Comparison of ENCODE assay signal across 10 cellular contexts in the genomic region with DNA sequence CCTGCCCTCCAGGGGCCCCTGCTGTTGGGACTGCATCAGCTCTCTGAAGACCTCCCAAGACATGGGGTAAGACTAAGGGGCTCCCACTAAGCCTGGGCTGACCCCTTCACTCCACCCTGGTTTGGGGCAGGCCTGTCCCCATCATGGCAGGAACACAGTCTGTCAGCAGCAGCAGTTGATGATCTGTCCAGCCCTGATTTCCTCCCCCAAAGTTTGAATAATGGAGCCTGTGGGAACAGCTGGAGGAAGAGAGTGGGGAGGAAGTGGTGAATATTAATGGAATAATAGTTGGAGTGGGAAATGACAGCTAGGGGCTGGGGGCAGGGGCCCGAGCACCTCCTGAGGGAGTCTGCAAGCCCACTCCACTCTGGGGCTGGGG. TPM values are rescaled to one million over a fixed set of nuclear protein-coding genes. Genes with fewer than 3 reads are reported as not detected.
DNase-seq lines count a peak whose midpoint lies in the region; ATAC-seq and TF ChIP-seq lines count a peak whose summit lies in the region.
"Had no signal": no experiment of that assay in that cellular context is flagged by ENCODE, and none has a peak within 500 bp of the region (broad histone marks: within the 10 kb centered on the region; RNA-seq: fewer than 3 reads in every experiment).

No MANE protein-coding gene starts in this region.

- no peak for DNase-seq in activated T-helper 2 cell treated with anti-CD3 and anti-CD28 coated beads, Interferon-gamma antibody, Interleukin-2, Interleukin-4, amounts not matched to agents 10 μg/mL and 5 μg/mL and 100 μg/mL, durations not matched to agents 14 hours and 24 hours and 36 hours (ENCODE audit: low spot score)
- DNase-seq in smooth muscle cell (lab: John Stamatoyannopoulos, UW; ENCODE audit: unreplicated experiment), result no peak
- DNase-seq: cerebellar nuclear complex; NCI-H146; stimulated activated naive B cell treated with anti-CD40 and anti-IgM and Interleukin-4, amounts not matched to agents 10 μg/mL and 1 μg/mL and 100 μg/mL, for 72 hours had no signal

- peak overlapping the region; percentile 57 for H3K4me3 Mint-ChIP-seq in activated T-helper 2 cell treated with anti-CD3 and anti-CD28 coated beads, Interferon-gamma antibody, Interleukin-2, Interleukin-4, amounts not matched to agents 10 μg/mL and 5 μg/mL and 100 μg/mL, durations not matched to agents 14 hours and 24 hours and 36 hours (ENCODE audit: low read depth)

- H2AFZ ChIP-seq in smooth muscle cell (ENCODE audit: low read depth), result no peak overlapping the region

- TF ChIP-seq CTCF in smooth muscle cell (IDR thresholded peaks at IDR 0.05; ENCODE audit: borderline replicate concordance, insufficient read depth, poor library complexity, severe bottlenecking), result no peak

- H3K27ac ChIP-seq in HUES6 (ENCODE audit: low read depth, low read length) (no peak overlapping the region), smooth muscle cell (ENCODE audit: low read depth) (no peak overlapping the region)

- H3F3A ChIP-seq in smooth muscle cell (ENCODE audit: low read depth), result no peaks in the 10 kb centered on the region

- 100% methylated on average over 1 of the region's 1 CpG for WGBS in smooth muscle cell (ENCODE audit: low lambda C conversion rate)

- no peaks in the 10 kb centered on the region for H3K9me3 Mint-ChIP-seq in activated T-helper 2 cell treated with anti-CD3 and anti-CD28 coated beads, Interferon-gamma antibody, Interleukin-2, Interleukin-4, amounts not matched to agents 10 μg/mL and 5 μg/mL and 100 μg/mL, durations not matched to agents 14 hours and 24 hours and 36 hours
- H3K9me3 Mint-ChIP-seq: stimulated activated naive B cell treated with anti-CD40 and anti-IgM and Interleukin-4, amounts not matched to agents 10 μg/mL and 1 μg/mL and 100 μg/mL, for 72 hours had no signal

- intact Hi-C loops in activated T-helper 2 cell treated with anti-CD3 and anti-CD28 coated beads, Interferon-gamma antibody, Interleukin-2, Interleukin-4, amounts not matched to agents 10 μg/mL and 5 μg/mL and 100 μg/mL, durations not matched to agents 14 hours and 24 hours and 36 hours (cut with micrococcal nuclease), result no loop called here

- no peaks in the 10 kb centered on the region for H3K27me3 Mint-ChIP-seq in activated T-helper 2 cell treated with anti-CD3 and anti-CD28 coated beads, Interferon-gamma antibody, Interleukin-2, Interleukin-4, amounts not matched to agents 10 μg/mL and 5 μg/mL and 100 μg/mL, durations not matched to agents 14 hours and 24 hours and 36 hours (ENCODE audit: low read depth)
- H3K27me3 Mint-ChIP-seq: stimulated activated naive B cell treated with anti-CD40 and anti-IgM and Interleukin-4, amounts not matched to agents 10 μg/mL and 1 μg/mL and 100 μg/mL, for 72 hours had no signal

- no peaks in the 10 kb centered on the region for H4K20me1 ChIP-seq in smooth muscle cell (ENCODE audit: low read depth)

- H3K4me2 ChIP-seq in smooth muscle cell, result peak overlapping the region; percentile 98

- peaks cover 20% of the 10 kb centered on the region for H3K4me1 Mint-ChIP-seq in activated T-helper 2 cell treated with anti-CD3 and anti-CD28 coated beads, Interferon-gamma antibody, Interleukin-2, Interleukin-4, amounts not matched to agents 10 μg/mL and 5 μg/mL and 100 μg/mL, durations not matched to agents 14 hours and 24 hours and 36 hours (ENCODE audit: low read depth)

- no peaks in the 10 kb centered on the region for H3K27me3 ChIP-seq in HUES6 (ENCODE audit: control insufficient read depth, insufficient read depth, low read length)
- no peaks in the 10 kb centered on the region for H3K27me3 ChIP-seq in smooth muscle cell (ENCODE audit: low read depth)

- H3K9me3 ChIP-seq in HUES6 (ENCODE audit: control insufficient read depth, insufficient read depth, low read depth, low read length) (no peaks in the 10 kb centered on the region), iPS-18c (ENCODE audit: control insufficient read depth, insufficient read depth, low read length) (no peaks in the 10 kb centered on the region), smooth muscle cell (replicated peaks; ENCODE audit: low read depth) (no peaks in the 10 kb centered on the region)

- H3K9ac ChIP-seq in HUES6 (ENCODE audit: low read length) (no peak overlapping the region), smooth muscle cell (ENCODE audit: low read depth) (no peak overlapping the region)

- peaks cover 48% of the 10 kb centered on the region for H3K36me3 ChIP-seq in HUES6 (ENCODE audit: control insufficient read depth, insufficient read depth, low read length)
- H3K36me3 ChIP-seq in smooth muscle cell (ENCODE audit: low read depth), result no peaks in the 10 kb centered on the region

- peaks cover 18% of the 10 kb centered on the region for H3K4me1 ChIP-seq in HUES6 (ENCODE audit: control insufficient read depth, insufficient read depth, low read length)
- peaks cover 6% of the 10 kb centered on the region for H3K4me1 ChIP-seq in smooth muscle cell (ENCODE audit: low read depth)

- H3K79me2 ChIP-seq in smooth muscle cell (ENCODE audit: low read depth), result no peaks in the 10 kb centered on the region

- peak overlapping the region; percentile 36 for H3K27ac Mint-ChIP-seq in activated T-helper 2 cell treated with anti-CD3 and anti-CD28 coated beads, Interferon-gamma antibody, Interleukin-2, Interleukin-4, amounts not matched to agents 10 μg/mL and 5 μg/mL and 100 μg/mL, durations not matched to agents 14 hours and 24 hours and 36 hours

- H3K4me3 ChIP-seq in HUES6 (ENCODE audit: low read depth, low read length) (peak overlapping the region; percentile 67), iPS-18c (ENCODE audit: insufficient read depth, low read depth, low read length) (peak overlapping the region; percentile 58), smooth muscle cell (peak overlapping the region; percentile 67)

- no peak for ATAC-seq in GM19328 (IDR thresholded peaks at IDR 0.05; ENCODE audit: unreplicated experiment)
- no peak for ATAC-seq in GM21390 (IDR thresholded peaks at IDR 0.05; ENCODE audit: unreplicated experiment)
- no peak for ATAC-seq in HG02973 (IDR thresholded peaks at IDR 0.05; ENCODE audit: unreplicated experiment)

- H3K36me3 Mint-ChIP-seq in activated T-helper 2 cell treated with anti-CD3 and anti-CD28 coated beads, Interferon-gamma antibody, Interleukin-2, Interleukin-4, amounts not matched to agents 10 μg/mL and 5 μg/mL and 100 μg/mL, durations not matched to agents 14 hours and 24 hours and 36 hours (ENCODE audit: low read depth), result peaks cover 28% of the 10 kb centered on the region

RNA-seq across cellular contexts. Expression of a gene that starts 1.3 kb away (rescaled TPM):
- total RNA-seq in activated T-helper 2 cell treated with anti-CD3 and anti-CD28 coated beads, Interferon-gamma antibody, Interleukin-2, Interleukin-4, amounts not matched to agents 10 μg/mL and 5 μg/mL and 100 μg/mL, durations not matched to agents 14 hours and 24 hours and 36 hours, result 0.96 and 0.97 TPM in 2 replicates
- total RNA-seq in smooth muscle cell, result 0.85 TPM in 2 replicates
- polyA plus RNA-seq in smooth muscle cell, result 1.7 and 3.0 TPM in 2 replicates

RNA-seq across cellular contexts. Expression of a gene that starts 11.2 kb away (rescaled TPM):
- total RNA-seq in activated T-helper 2 cell treated with anti-CD3 and anti-CD28 coated beads, Interferon-gamma antibody, Interleukin-2, Interleukin-4, amounts not matched to agents 10 μg/mL and 5 μg/mL and 100 μg/mL, durations not matched to agents 14 hours and 24 hours and 36 hours, result 58.3 and 60.8 TPM in 2 replicates
- 40.3 and 48.3 TPM in 2 replicates for total RNA-seq in smooth muscle cell
- 65.8 and 69.2 TPM in 2 replicates for polyA plus RNA-seq in smooth muscle cell

RNA-seq across cellular contexts. Expression of a gene that starts 14.5 kb away (rescaled TPM):
- not detected in 2 replicates for total RNA-seq in activated T-helper 2 cell treated with anti-CD3 and anti-CD28 coated beads, Interferon-gamma antibody, Interleukin-2, Interleukin-4, amounts not matched to agents 10 μg/mL and 5 μg/mL and 100 μg/mL, durations not matched to agents 14 hours and 24 hours and 36 hours
- not detected in 2 replicates for total RNA-seq in smooth muscle cell
- not detected in 2 replicates for polyA plus RNA-seq in smooth muscle cell

RNA-seq across cellular contexts. Expression of a gene that starts 30.9 kb away (rescaled TPM):
- 18.9 and 20.5 TPM in 2 replicates for total RNA-seq in activated T-helper 2 cell treated with anti-CD3 and anti-CD28 coated beads, Interferon-gamma antibody, Interleukin-2, Interleukin-4, amounts not matched to agents 10 μg/mL and 5 μg/mL and 100 μg/mL, durations not matched to agents 14 hours and 24 hours and 36 hours
- total RNA-seq in smooth muscle cell, result 24.6 and 30.3 TPM in 2 replicates
- polyA plus RNA-seq in smooth muscle cell, result 47.9 and 53.9 TPM in 2 replicates

RNA-seq across cellular contexts. Expression of a gene that starts 31.3 kb away (rescaled TPM):
- 50.4 and 54.3 TPM in 2 replicates for total RNA-seq in activated T-helper 2 cell treated with anti-CD3 and anti-CD28 coated beads, Interferon-gamma antibody, Interleukin-2, Interleukin-4, amounts not matched to agents 10 μg/mL and 5 μg/mL and 100 μg/mL, durations not matched to agents 14 hours and 24 hours and 36 hours
- total RNA-seq in smooth muscle cell, result 5.4 and 5.6 TPM in 2 replicates
- polyA plus RNA-seq in smooth muscle cell, result 19.5 and 22.1 TPM in 2 replicates
